In genomic region chr3:27253391-27253790, GRCh38 we compare ENCODE assay signal across 11 cellular contexts.
DNase-seq lines count a peak whose midpoint lies in the region; ATAC-seq and TF ChIP-seq lines count a peak whose summit lies in the region.
"Had no signal": no experiment of that assay in that cellular context is flagged by ENCODE, and none has a peak within 500 bp of the region (broad histone marks: within the 10 kb centered on the region; RNA-seq: fewer than 3 reads in every experiment).

No MANE protein-coding gene starts in this region.

- peak; percentile 49 for DNase-seq in foreskin melanocyte
- peak; percentile 51 for DNase-seq in pons (ENCODE audit: low spot score)
- no peak for DNase-seq in vagina (ENCODE audit: extremely low spot score in 2 of 2)
- DNase-seq in glomerular visceral epithelial cell (ENCODE audit: extremely low spot score), result no peak
- no peak for DNase-seq in cardiac septum (ENCODE audit: low spot score)
- DNase-seq: GF-D8 had no signal

- TF ChIP-seq POLR2A in vagina (IDR thresholded peaks at IDR 0.05), result no peak

- H3K4me1 ChIP-seq in vagina, result no peaks in the 10 kb centered on the region
- H3K4me1 ChIP-seq: Caco-2 had no signal

- ATAC-seq in GM21526 (IDR thresholded peaks at IDR 0.05; ENCODE audit: low FRiP score, unreplicated experiment), result peak; percentile 25
- peak; percentile 6 for ATAC-seq in HG03432 (IDR thresholded peaks at IDR 0.05; ENCODE audit: unreplicated experiment)

- H3K36me3 ChIP-seq in vagina, result no peaks in the 10 kb centered on the region

- TF ChIP-seq CTCF in vagina (IDR thresholded peaks at IDR 0.05), result no peak

- no peaks in the 10 kb centered on the region for H3K27me3 ChIP-seq in vagina

- no peaks in the 10 kb centered on the region for H3K9me3 ChIP-seq in vagina
- H3K9me3 ChIP-seq: Caco-2 had no signal

- intact Hi-C loops in vagina (cut with DNase I), result no loop called here
- intact Hi-C loops in cardiac septum (cut with DNase I), result loop anchor here (5.0 kb wide), 1 partner anchor 116 kb away; no protein-coding TSS in a partner anchor

- no peak overlapping the region for H3K4me3 ChIP-seq in vagina
- H3K4me3 ChIP-seq: GM23248 had no signal

- no peak overlapping the region for H3K27ac ChIP-seq in vagina
- H3K27ac ChIP-seq: GM23248, HL-60 had no signal

Comparison
In these comparisons a context has a peak if more than half of its experiments do, and no peak if none do; other contexts are left out.
1. DNase-seq: peak in foreskin melanocyte (single experiment) and pons (single experiment); none in vagina (0 of 2), glomerular visceral epithelial cell (single experiment) and cardiac septum (single experiment).